Comparison of ENCODE assay signal across 8 cellular contexts in genomic region chr3:149224736-149225594, GRCh38. TPM values are rescaled to one million over a fixed set of nuclear protein-coding genes. Genes with fewer than 3 reads are reported as not detected.
DNase-seq lines count a peak whose midpoint lies in the region; ATAC-seq and TF ChIP-seq lines count a peak whose summit lies in the region.

No MANE protein-coding gene starts in this region.

- CTCF ChIA-PET in CD8-positive, alpha-beta T cell (lab: Charles Lee): no interaction called here
- CTCF ChIA-PET in T-cell (lab: Charles Lee): no interaction called here

- no peaks in the 10 kb centered on the region for H3K36me3 Mint-ChIP-seq in CD8-positive, alpha-beta T cell
- H3K36me3 Mint-ChIP-seq in T-cell (no peaks in the 10 kb centered on the region), naive B cell (no peaks in the 10 kb centered on the region)

- POLR2A ChIA-PET in CD8-positive, alpha-beta T cell (lab: Charles Lee): interaction anchor here (0.7 kb wide), 1 partner anchor 274 kb away, joined by 3 read pairs; no protein-coding TSS in a partner anchor
- POLR2A ChIA-PET in T-cell (lab: Charles Lee): no interaction called here

- peaks cover 18% of the 10 kb centered on the region for H3K4me1 ChIP-seq in CD8-positive, alpha-beta T cell (ENCODE audit: insufficient read depth, low read length)
- H3K4me1 ChIP-seq in effector memory CD4-positive, alpha-beta T cell (ENCODE audit: control insufficient read depth, insufficient read depth, low read length, poor library complexity, severe bottlenecking): no peaks in the 10 kb centered on the region

- H3K27ac ChIP-seq in CD8-positive, alpha-beta T cell (ENCODE audit: low read depth, low read length): no peak overlapping the region
- H3K27ac ChIP-seq in effector memory CD4-positive, alpha-beta T cell (ENCODE audit: insufficient read depth, low read length, poor library complexity, severe bottlenecking): no peak overlapping the region

- DNase-seq in CD8-positive, alpha-beta T cell: peak in 1 of 7 experiments; percentile 21
- DNase-seq in T-cell (peak in 7 of 34 experiments; percentile 0 to 18 (median 5)), naive B cell (no peak), NCI-H1436 (lab: John Stamatoyannopoulos, UW) (no peak), NCI-H1417 treated with DMSO at 0.1 percent for 48 hours (lab: John Stamatoyannopoulos, UW) (no peak)
- DNase-seq in effector memory CD4-positive, alpha-beta T cell: peak in 2 of 3 donors; percentile 0 to 1

- intact Hi-C loops in CD8-positive, alpha-beta T cell (cut with DNase I, micrococcal nuclease): no loop called here

- ATAC-seq in CD8-positive, alpha-beta T cell: peak; percentile 66
- peak; percentile 96 for ATAC-seq in GM19372 (IDR thresholded peaks at IDR 0.05; ENCODE audit: low read depth, unreplicated experiment)
- peak; percentile 99 for ATAC-seq in HG03439 (IDR thresholded peaks at IDR 0.05; ENCODE audit: unreplicated experiment)
- ATAC-seq in T-cell (replicated peaks in 1 of 4): peak in 3 of 4 experiments; percentile 64 to 74 (median 73)
- ATAC-seq in naive B cell (ENCODE audit: low read depth in 2 of 2): peak; percentile 55 to 58

- H3K9me3 ChIP-seq in CD8-positive, alpha-beta T cell (ENCODE audit: low read length): no peaks in the 10 kb centered on the region
- no peaks in the 10 kb centered on the region for H3K9me3 ChIP-seq in effector memory CD4-positive, alpha-beta T cell (ENCODE audit: control insufficient read depth, low read length)

- H3K36me3 ChIP-seq in CD8-positive, alpha-beta T cell (ENCODE audit: insufficient read depth, low read length): no peaks in the 10 kb centered on the region
- no peaks in the 10 kb centered on the region for H3K36me3 ChIP-seq in effector memory CD4-positive, alpha-beta T cell (ENCODE audit: control insufficient read depth, insufficient read depth, low read length)

- H3K4me3 ChIP-seq in CD8-positive, alpha-beta T cell (ENCODE audit: low read depth, low read length): peak overlapping the region; percentile 27
- peak overlapping the region; percentile 52 for H3K4me3 ChIP-seq in effector memory CD4-positive, alpha-beta T cell (ENCODE audit: insufficient read depth, low read depth, low read length, poor library complexity, severe bottlenecking)

- no peaks in the 10 kb centered on the region for H3K9me3 Mint-ChIP-seq in CD8-positive, alpha-beta T cell
- H3K9me3 Mint-ChIP-seq in T-cell: no peaks in the 10 kb centered on the region
- H3K9me3 Mint-ChIP-seq in naive B cell: no peaks in the 10 kb centered on the region

- H3K27me3 ChIP-seq in CD8-positive, alpha-beta T cell (ENCODE audit: insufficient read depth, low read length): no peaks in the 10 kb centered on the region
- no peaks in the 10 kb centered on the region for H3K27me3 ChIP-seq in effector memory CD4-positive, alpha-beta T cell (replicated peaks; ENCODE audit: control insufficient read depth, insufficient read depth, low read length, poor library complexity, severe bottlenecking)

- TF ChIP-seq CTCF in CD8-positive, alpha-beta T cell (IDR thresholded peaks at IDR 0.05): no peak

- H3K4me1 Mint-ChIP-seq in CD8-positive, alpha-beta T cell (ENCODE audit: low read depth): peaks cover 17% of the 10 kb centered on the region
- H3K4me1 Mint-ChIP-seq in T-cell (peaks cover 17 to 24% (median 23%) of the 10 kb centered on the region in 3 donors), naive B cell (peaks cover 13 to 23% (median 15%) of the 10 kb centered on the region in 3 donors)

- H3K4me3 Mint-ChIP-seq in CD8-positive, alpha-beta T cell: peak overlapping the region; percentile 78
- peak overlapping the region; percentile 71 to 84 (median 77) for H3K4me3 Mint-ChIP-seq in T-cell
- H3K4me3 Mint-ChIP-seq in naive B cell: peak overlapping the region; percentile 49 to 91 (median 76)

- peak overlapping the region; percentile 33 for H3K27ac Mint-ChIP-seq in CD8-positive, alpha-beta T cell
- peak overlapping the region; percentile 68 to 70 for H3K27ac Mint-ChIP-seq in T-cell
- H3K27ac Mint-ChIP-seq in naive B cell: peak overlapping the region in 5 of 6 donors; percentile 12 to 68 (median 43)

- H3K27me3 Mint-ChIP-seq in CD8-positive, alpha-beta T cell (ENCODE audit: low read depth): no peaks in the 10 kb centered on the region
- H3K27me3 Mint-ChIP-seq in T-cell (no peaks in the 10 kb centered on the region), naive B cell (no peaks in the 10 kb centered on the region)

RNA-seq across cellular contexts. Expression of gene CP, which starts 3.3 kb away (rescaled TPM):
- not detected for total RNA-seq in CD8-positive, alpha-beta T cell
- 1 to 10 TPM in 1 of 5 donors, under 1 TPM in 2, not detected in 2; 0.69 to 1.9 (median 0.73) TPM for total RNA-seq in T-cell
- 1 to 10 TPM in 1 of 6 donors, under 1 TPM in 3, not detected in 2; 0.36 to 1.1 (median 0.63) TPM for polyA plus RNA-seq in naive B cell (ENCODE audit: low read depth in 6 of 6)

Comparison
In these comparisons a context has a peak if more than half of its experiments do, and no peak if none do; other contexts are left out.
1. DNase-seq: peak in effector memory CD4-positive, alpha-beta T cell (2 of 3); none in naive B cell (single experiment), NCI-H1436 (single experiment) and NCI-H1417 treated with DMSO at 0.1 percent for 48 hours (single experiment).
2. Peak in every context shown above with its lines, with median percentiles within 50 percentile points of each other: ATAC-seq, H3K27ac Mint-ChIP-seq and H3K4me3 Mint-ChIP-seq.